ENCODE assay signal across 16 cellular contexts in the genomic region with DNA sequence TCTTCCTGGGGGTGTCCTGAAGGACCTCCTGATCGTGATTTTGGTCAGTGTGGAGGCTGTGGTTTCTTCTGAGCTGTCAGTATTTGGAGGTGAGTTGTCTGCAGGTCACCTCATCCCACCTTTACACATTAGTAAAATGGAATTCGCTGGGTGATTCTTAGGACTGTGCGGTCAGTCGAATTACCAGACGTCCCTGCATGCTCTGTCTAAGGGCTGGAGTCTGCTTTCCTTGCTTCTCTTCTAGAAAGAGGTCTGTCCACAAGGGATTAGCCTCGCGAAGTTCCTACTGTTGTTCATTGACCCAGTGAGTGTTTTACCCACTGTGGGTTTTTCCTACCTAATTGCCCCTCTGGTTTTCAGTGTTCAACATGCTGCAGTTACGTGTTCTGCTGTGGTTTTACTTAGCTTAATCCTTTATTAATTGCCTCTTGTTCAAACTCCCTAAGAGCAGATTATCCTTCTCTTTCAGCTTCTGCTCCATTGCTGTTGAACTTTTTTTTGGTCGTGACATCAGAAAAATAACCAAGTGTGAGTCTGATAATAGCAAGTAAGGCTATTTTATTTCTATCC.
"Had no signal": no experiment of that assay in that cellular context is flagged by ENCODE, and none has a peak within 500 bp of the region (broad histone marks: within the 10 kb centered on the region; RNA-seq: fewer than 3 reads in every experiment).

No MANE protein-coding gene starts in this region.

- H3K9me3 Mint-ChIP-seq: activated naive CD8-positive, alpha-beta T cell treated with anti-CD3 and anti-CD28 coated beads for 36 hours; activated T-cell treated with anti-CD3 and anti-CD28 coated beads, Interleukin-2, amount 50 U/mL, for 4 hours; neural crest cell; T-helper 1 cell treated with Interleukin-12 subunit alpha and Interleukin-12 subunit beta and Interleukin-4 antibody, amounts not matched to agents 30 μg/mL and 1 μg/mL, for 36 hours had no signal

- ATAC-seq: activated CD8-positive, alpha-beta memory T cell treated with anti-CD3 and anti-CD28 coated beads, Interleukin-2, amount 10 ng/mL, durations not matched to agents 7 days and 5 days; activated T-cell treated with anti-CD3 and anti-CD28 coated beads, Interleukin-2, amount 50 U/mL, for 4 hours had no signal

- H3K9me3 ChIP-seq: esophagus muscularis mucosa, left lung, ovary, vagina had no signal

- H3K27me3 ChIP-seq: esophagus muscularis mucosa, left lung, ovary, vagina had no signal

- FAIRE-seq: bronchial epithelial cell had no signal

- H3K4me1 Mint-ChIP-seq: activated CD8-positive, alpha-beta memory T cell treated with anti-CD3 and anti-CD28 coated beads, Interleukin-2, amount 10 ng/mL, durations not matched to agents 7 days and 5 days had no signal

- H3K27ac ChIP-seq: esophagus muscularis mucosa, ovary, vagina had no signal

- DNase-seq: activated CD4-positive, CD25-positive, alpha-beta regulatory T cell; activated CD8-positive, alpha-beta memory T cell treated with anti-CD3 and anti-CD28 coated beads, Interleukin-2, amount 10 ng/mL, durations not matched to agents 7 days and 5 days; activated gamma-delta T cell; activated naive CD8-positive, alpha-beta T cell treated with anti-CD3 and anti-CD28 coated beads for 36 hours; activated T-cell treated with anti-CD3 and anti-CD28 coated beads, Interleukin-2, amount 50 U/mL, for 4 hours; head of caudate nucleus; left lung; mesenchymal stem cell; ovary; stimulated activated CD4-positive, alpha-beta T cell treated with anti-CD3 and anti-CD28 coated beads, Interleukin-4, amount 100 ng/mL, for 1 hour; stimulated activated CD8-positive, alpha-beta memory T cell treated with anti-CD3 and anti-CD28 coated beads, Interleukin-4, amount 100 ng/mL, for 48 hours had no signal

- H3K4me3 ChIP-seq: esophagus muscularis mucosa, left lung, ovary, vagina had no signal

- H3K4me3 Mint-ChIP-seq: activated CD8-positive, alpha-beta memory T cell treated with anti-CD3 and anti-CD28 coated beads, Interleukin-2, amount 10 ng/mL, durations not matched to agents 7 days and 5 days; activated naive CD8-positive, alpha-beta T cell treated with anti-CD3 and anti-CD28 coated beads for 36 hours; activated T-cell treated with anti-CD3 and anti-CD28 coated beads, Interleukin-2, amount 50 U/mL, for 4 hours; neural crest cell; T-helper 1 cell treated with Interleukin-12 subunit alpha and Interleukin-12 subunit beta and Interleukin-4 antibody, amounts not matched to agents 30 μg/mL and 1 μg/mL, for 36 hours had no signal

- H3K27ac Mint-ChIP-seq: activated CD8-positive, alpha-beta memory T cell treated with anti-CD3 and anti-CD28 coated beads, Interleukin-2, amount 10 ng/mL, durations not matched to agents 7 days and 5 days; activated naive CD8-positive, alpha-beta T cell treated with anti-CD3 and anti-CD28 coated beads for 36 hours; T-helper 1 cell treated with Interleukin-12 subunit alpha and Interleukin-12 subunit beta and Interleukin-4 antibody, amounts not matched to agents 30 μg/mL and 1 μg/mL, for 36 hours had no signal

- H3K36me3 ChIP-seq: esophagus muscularis mucosa, left lung, ovary, vagina had no signal

- H3K36me3 Mint-ChIP-seq: activated CD8-positive, alpha-beta memory T cell treated with anti-CD3 and anti-CD28 coated beads, Interleukin-2, amount 10 ng/mL, durations not matched to agents 7 days and 5 days; activated naive CD8-positive, alpha-beta T cell treated with anti-CD3 and anti-CD28 coated beads for 36 hours had no signal
